Comparison of ENCODE assay signal across 1 cellular context in the genomic region with DNA sequence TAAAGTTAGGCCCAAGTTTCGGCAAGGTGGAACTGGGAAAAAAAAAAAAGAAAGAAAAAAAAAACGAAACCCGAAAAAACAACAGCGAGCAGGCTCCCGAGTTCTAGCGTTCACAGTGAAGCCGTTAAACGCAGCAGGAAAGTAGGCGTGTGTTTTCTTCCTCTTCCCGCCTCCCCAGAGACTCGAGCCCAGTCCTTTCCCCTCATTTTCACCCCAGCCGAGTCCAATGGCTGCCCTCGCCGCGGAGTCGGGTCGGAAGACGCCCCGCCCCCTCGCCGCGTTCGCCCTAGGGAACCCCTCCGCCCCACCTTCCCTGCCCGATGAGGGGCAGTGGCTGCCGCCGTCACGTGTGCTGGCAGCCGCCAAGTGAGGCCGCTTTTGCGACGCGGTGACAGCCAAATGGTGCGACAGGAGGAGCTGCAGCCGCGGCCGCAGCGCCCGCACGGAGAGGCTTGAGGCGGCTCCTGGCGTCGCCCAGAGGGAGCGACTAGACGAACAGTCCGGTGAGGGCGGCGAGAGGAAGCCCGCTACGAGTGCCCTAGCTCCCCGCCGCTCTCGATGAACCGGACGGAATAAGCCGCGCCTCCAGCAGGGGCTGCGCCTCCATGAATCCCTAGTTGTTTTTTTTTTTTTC.
TF ChIP-seq lines count a peak whose summit lies in the region.

A gene (plus strand): TSS at position 426 of the 634 bp plus-strand sequence. CDS start 308 bp downstream, outside the sequence.

TF ChIP-seq in HEK293, 187 proteins besides CTCF, POLR2A, EP300 and RAD21 (continued from another document and continues in another):
- TF ChIP-seq, protein P1, sequence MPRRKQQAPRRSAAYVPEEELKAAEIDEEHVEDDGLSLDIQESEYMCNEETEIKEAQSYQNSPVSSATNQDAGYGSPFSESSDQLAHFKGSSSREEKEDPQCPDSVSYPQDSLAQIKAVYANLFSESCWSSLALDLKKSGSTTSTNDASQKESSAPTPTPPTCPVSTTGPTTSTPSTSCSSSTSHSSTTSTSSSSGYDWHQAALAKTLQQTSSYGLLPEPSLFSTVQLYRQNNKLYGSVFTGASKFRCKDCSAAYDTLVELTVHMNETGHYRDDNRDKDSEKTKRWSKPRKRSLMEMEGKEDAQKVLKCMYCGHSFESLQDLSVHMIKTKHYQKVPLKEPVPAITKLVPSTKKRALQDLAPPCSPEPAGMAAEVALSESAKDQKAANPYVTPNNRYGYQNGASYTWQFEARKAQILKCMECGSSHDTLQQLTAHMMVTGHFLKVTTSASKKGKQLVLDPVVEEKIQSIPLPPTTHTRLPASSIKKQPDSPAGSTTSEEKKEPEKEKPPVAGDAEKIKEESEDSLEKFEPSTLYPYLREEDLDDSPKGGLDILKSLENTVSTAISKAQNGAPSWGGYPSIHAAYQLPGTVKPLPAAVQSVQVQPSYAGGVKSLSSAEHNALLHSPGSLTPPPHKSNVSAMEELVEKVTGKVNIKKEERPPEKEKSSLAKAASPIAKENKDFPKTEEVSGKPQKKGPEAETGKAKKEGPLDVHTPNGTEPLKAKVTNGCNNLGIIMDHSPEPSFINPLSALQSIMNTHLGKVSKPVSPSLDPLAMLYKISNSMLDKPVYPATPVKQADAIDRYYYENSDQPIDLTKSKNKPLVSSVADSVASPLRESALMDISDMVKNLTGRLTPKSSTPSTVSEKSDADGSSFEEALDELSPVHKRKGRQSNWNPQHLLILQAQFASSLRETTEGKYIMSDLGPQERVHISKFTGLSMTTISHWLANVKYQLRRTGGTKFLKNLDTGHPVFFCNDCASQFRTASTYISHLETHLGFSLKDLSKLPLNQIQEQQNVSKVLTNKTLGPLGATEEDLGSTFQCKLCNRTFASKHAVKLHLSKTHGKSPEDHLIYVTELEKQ (tag by site-specific recombination; IDR thresholded peaks at IDR 0.05; ENCODE audit: borderline replicate concordance) = no peak
- TF ChIP-seq ZNF548 (tag by site-specific recombination; IDR thresholded peaks at IDR 0.05) = no peak
- TF ChIP-seq BCL11A (tag by site-specific recombination; IDR thresholded peaks at IDR 0.05; ENCODE audit: low read depth) = no peak
- TF ChIP-seq KLF7 (tag by site-specific recombination; IDR thresholded peaks at IDR 0.05; ENCODE audit: borderline replicate concordance) = peak; percentile 16; the same call in 1 of the 2 replicates
- TF ChIP-seq ZNF623 (tag by site-specific recombination; IDR thresholded peaks at IDR 0.05) = no peak; the same call in 1 of the 2 replicates
- TF ChIP-seq TRIM28 (IDR thresholded peaks at IDR 0.05; ENCODE audit: borderline replicate concordance, low read length) = no peak
- no peak for TF ChIP-seq ZNF600 (tag by site-specific recombination; IDR thresholded peaks at IDR 0.05)
- TF ChIP-seq, protein P2, sequence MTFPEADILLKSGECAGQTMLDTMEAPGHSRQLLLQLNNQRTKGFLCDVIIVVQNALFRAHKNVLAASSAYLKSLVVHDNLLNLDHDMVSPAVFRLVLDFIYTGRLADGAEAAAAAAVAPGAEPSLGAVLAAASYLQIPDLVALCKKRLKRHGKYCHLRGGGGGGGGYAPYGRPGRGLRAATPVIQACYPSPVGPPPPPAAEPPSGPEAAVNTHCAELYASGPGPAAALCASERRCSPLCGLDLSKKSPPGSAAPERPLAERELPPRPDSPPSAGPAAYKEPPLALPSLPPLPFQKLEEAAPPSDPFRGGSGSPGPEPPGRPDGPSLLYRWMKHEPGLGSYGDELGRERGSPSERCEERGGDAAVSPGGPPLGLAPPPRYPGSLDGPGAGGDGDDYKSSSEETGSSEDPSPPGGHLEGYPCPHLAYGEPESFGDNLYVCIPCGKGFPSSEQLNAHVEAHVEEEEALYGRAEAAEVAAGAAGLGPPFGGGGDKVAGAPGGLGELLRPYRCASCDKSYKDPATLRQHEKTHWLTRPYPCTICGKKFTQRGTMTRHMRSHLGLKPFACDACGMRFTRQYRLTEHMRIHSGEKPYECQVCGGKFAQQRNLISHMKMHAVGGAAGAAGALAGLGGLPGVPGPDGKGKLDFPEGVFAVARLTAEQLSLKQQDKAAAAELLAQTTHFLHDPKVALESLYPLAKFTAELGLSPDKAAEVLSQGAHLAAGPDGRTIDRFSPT (tag by site-specific recombination; IDR thresholded peaks at IDR 0.05) = peak; percentile 100
- TF ChIP-seq, protein P3, sequence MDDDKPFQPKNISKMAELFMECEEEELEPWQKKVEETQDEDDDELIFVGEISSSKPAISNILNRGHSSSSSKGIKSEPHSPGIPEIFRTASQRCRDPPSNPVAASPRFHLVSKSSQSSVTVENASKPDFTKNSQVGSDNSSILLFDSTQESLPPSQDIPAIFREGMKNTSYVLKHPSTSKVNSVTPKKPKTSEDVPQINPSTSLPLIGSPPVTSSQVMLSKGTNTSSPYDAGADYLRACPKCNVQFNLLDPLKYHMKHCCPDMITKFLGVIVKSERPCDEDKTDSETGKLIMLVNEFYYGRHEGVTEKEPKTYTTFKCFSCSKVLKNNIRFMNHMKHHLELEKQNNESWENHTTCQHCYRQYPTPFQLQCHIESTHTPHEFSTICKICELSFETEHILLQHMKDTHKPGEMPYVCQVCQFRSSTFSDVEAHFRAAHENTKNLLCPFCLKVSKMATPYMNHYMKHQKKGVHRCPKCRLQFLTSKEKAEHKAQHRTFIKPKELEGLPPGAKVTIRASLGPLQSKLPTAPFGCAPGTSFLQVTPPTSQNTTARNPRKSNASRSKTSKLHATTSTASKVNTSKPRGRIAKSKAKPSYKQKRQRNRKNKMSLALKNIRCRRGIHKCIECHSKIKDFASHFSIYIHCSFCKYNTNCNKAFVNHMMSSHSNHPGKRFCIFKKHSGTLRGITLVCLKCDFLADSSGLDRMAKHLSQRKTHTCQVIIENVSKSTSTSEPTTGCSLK (tag by site-specific recombination; IDR thresholded peaks at IDR 0.05) = no peak
- TF ChIP-seq SALL2 (tag by site-specific recombination; IDR thresholded peaks at IDR 0.05; ENCODE audit: borderline replicate concordance) = no peak
- TF ChIP-seq BCL11B (tag by site-specific recombination; IDR thresholded peaks at IDR 0.05; ENCODE audit: low read depth) = 0 out of 2 replicates have a peak, but pooled peaks have one; percentile 36
- TF ChIP-seq ZNF114 (tag by site-specific recombination; IDR thresholded peaks at IDR 0.05) = no peak
- TF ChIP-seq ZNF560 (tag by site-specific recombination; IDR thresholded peaks at IDR 0.05; ENCODE audit: borderline replicate concordance) = no peak
- no peak; the same call in 1 of the 2 replicates for TF ChIP-seq ZNF654 (tag by site-specific recombination; IDR thresholded peaks at IDR 0.05; ENCODE audit: low read depth)
- no peak for TF ChIP-seq ZNF174 (tag by site-specific recombination; IDR thresholded peaks at IDR 0.05)
- no peak for TF ChIP-seq ZNF621 (tag by site-specific recombination; IDR thresholded peaks at IDR 0.05)
- TF ChIP-seq ZNF610 (tag by site-specific recombination; IDR thresholded peaks at IDR 0.05; ENCODE audit: borderline replicate concordance) = peak; percentile 11
- TF ChIP-seq, protein P4, sequence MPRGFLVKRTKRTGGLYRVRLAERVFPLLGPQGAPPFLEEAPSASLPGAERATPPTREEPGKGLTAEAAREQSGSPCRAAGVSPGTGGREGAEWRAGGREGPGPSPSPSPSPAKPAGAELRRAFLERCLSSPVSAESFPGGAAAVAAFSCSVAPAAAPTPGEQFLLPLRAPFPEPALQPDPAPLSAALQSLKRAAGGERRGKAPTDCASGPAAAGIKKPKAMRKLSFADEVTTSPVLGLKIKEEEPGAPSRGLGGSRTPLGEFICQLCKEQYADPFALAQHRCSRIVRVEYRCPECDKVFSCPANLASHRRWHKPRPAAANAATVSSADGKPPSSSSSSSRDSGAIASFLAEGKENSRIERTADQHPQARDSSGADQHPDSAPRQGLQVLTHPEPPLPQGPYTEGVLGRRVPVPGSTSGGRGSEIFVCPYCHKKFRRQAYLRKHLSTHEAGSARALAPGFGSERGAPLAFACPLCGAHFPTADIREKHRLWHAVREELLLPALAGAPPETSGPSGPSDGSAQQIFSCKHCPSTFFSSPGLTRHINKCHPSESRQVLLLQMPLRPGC (tag by site-specific recombination; IDR thresholded peaks at IDR 0.05) = no peak
- TF ChIP-seq ZBTB1 (tag by site-specific recombination; IDR thresholded peaks at IDR 0.05) = no peak
- no peak for TF ChIP-seq ZNF23 (tag by site-specific recombination; IDR thresholded peaks at IDR 0.05; ENCODE audit: borderline replicate concordance)
- TF ChIP-seq, protein P5, sequence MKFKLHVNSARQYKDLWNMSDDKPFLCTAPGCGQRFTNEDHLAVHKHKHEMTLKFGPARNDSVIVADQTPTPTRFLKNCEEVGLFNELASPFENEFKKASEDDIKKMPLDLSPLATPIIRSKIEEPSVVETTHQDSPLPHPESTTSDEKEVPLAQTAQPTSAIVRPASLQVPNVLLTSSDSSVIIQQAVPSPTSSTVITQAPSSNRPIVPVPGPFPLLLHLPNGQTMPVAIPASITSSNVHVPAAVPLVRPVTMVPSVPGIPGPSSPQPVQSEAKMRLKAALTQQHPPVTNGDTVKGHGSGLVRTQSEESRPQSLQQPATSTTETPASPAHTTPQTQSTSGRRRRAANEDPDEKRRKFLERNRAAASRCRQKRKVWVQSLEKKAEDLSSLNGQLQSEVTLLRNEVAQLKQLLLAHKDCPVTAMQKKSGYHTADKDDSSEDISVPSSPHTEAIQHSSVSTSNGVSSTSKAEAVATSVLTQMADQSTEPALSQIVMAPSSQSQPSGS (tag by site-specific recombination; IDR thresholded peaks at IDR 0.05; ENCODE audit: low read depth) = no peak
- peak; percentile 56; the same call in 1 of the 2 replicates for TF ChIP-seq ZNF501 (tag by site-specific recombination; IDR thresholded peaks at IDR 0.05)
- TF ChIP-seq, protein P6, sequence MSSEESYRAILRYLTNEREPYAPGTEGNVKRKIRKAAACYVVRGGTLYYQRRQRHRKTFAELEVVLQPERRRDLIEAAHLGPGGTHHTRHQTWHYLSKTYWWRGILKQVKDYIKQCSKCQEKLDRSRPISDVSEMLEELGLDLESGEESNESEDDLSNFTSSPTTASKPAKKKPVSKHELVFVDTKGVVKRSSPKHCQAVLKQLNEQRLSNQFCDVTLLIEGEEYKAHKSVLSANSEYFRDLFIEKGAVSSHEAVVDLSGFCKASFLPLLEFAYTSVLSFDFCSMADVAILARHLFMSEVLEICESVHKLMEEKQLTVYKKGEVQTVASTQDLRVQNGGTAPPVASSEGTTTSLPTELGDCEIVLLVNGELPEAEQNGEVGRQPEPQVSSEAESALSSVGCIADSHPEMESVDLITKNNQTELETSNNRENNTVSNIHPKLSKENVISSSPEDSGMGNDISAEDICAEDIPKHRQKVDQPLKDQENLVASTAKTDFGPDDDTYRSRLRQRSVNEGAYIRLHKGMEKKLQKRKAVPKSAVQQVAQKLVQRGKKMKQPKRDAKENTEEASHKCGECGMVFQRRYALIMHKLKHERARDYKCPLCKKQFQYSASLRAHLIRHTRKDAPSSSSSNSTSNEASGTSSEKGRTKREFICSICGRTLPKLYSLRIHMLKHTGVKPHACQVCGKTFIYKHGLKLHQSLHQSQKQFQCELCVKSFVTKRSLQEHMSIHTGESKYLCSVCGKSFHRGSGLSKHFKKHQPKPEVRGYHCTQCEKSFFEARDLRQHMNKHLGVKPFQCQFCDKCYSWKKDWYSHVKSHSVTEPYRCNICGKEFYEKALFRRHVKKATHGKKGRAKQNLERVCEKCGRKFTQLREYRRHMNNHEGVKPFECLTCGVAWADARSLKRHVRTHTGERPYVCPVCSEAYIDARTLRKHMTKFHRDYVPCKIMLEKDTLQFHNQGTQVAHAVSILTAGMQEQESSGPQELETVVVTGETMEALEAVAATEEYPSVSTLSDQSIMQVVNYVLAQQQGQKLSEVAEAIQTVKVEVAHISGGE (tag by site-specific recombination; conservative IDR thresholded peaks at IDR 0.05; ENCODE audit: low read depth) = no peak
- TF ChIP-seq ZNF221 (tag by site-specific recombination; IDR thresholded peaks at IDR 0.05; ENCODE audit: borderline replicate concordance) = no peak
- TF ChIP-seq, protein P7, sequence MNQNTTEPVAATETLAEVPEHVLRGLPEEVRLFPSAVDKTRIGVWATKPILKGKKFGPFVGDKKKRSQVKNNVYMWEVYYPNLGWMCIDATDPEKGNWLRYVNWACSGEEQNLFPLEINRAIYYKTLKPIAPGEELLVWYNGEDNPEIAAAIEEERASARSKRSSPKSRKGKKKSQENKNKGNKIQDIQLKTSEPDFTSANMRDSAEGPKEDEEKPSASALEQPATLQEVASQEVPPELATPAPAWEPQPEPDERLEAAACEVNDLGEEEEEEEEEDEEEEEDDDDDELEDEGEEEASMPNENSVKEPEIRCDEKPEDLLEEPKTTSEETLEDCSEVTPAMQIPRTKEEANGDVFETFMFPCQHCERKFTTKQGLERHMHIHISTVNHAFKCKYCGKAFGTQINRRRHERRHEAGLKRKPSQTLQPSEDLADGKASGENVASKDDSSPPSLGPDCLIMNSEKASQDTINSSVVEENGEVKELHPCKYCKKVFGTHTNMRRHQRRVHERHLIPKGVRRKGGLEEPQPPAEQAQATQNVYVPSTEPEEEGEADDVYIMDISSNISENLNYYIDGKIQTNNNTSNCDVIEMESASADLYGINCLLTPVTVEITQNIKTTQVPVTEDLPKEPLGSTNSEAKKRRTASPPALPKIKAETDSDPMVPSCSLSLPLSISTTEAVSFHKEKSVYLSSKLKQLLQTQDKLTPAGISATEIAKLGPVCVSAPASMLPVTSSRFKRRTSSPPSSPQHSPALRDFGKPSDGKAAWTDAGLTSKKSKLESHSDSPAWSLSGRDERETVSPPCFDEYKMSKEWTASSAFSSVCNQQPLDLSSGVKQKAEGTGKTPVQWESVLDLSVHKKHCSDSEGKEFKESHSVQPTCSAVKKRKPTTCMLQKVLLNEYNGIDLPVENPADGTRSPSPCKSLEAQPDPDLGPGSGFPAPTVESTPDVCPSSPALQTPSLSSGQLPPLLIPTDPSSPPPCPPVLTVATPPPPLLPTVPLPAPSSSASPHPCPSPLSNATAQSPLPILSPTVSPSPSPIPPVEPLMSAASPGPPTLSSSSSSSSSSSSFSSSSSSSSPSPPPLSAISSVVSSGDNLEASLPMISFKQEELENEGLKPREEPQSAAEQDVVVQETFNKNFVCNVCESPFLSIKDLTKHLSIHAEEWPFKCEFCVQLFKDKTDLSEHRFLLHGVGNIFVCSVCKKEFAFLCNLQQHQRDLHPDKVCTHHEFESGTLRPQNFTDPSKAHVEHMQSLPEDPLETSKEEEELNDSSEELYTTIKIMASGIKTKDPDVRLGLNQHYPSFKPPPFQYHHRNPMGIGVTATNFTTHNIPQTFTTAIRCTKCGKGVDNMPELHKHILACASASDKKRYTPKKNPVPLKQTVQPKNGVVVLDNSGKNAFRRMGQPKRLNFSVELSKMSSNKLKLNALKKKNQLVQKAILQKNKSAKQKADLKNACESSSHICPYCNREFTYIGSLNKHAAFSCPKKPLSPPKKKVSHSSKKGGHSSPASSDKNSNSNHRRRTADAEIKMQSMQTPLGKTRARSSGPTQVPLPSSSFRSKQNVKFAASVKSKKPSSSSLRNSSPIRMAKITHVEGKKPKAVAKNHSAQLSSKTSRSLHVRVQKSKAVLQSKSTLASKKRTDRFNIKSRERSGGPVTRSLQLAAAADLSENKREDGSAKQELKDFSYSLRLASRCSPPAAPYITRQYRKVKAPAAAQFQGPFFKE (tag by site-specific recombination; IDR thresholded peaks at IDR 0.05; ENCODE audit: borderline replicate concordance) = no peak
- TF ChIP-seq ZNF785 (tag by site-specific recombination; IDR thresholded peaks at IDR 0.05) = no peak
- no peak for TF ChIP-seq ZNF555 (tag by site-specific recombination; conservative IDR thresholded peaks at IDR 0.05)
- TF ChIP-seq, protein P8, sequence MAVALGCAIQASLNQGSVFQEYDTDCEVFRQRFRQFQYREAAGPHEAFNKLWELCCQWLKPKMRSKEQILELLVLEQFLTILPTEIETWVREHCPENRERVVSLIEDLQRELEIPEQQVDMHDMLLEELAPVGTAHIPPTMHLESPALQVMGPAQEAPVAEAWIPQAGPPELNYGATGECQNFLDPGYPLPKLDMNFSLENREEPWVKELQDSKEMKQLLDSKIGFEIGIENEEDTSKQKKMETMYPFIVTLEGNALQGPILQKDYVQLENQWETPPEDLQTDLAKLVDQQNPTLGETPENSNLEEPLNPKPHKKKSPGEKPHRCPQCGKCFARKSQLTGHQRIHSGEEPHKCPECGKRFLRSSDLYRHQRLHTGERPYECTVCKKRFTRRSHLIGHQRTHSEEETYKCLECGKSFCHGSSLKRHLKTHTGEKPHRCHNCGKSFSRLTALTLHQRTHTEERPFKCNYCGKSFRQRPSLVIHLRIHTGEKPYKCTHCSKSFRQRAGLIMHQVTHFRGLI (tag by site-specific recombination; IDR thresholded peaks at IDR 0.05) = no peak
